29 cellular contexts compared by ENCODE assay signal in the genomic region with DNA sequence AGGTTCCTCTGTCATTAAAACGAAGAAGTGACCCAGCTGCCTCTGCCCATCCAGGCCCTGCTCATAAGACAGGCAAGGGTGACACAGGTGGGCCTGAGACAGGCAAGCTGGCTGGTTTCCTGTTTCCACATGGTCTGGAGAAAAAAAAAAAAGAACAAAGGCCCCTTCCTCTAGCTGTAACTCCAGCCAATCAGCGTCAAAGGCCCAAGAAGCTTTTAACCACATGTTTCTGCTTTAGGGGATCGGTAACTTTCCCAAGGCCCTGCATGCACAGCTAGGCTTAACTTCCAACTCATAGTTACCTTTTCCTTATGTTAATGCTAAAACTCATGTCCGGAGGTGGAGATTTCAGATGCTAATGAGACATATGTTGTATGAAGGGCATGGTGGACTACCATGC.
"Had no signal": no experiment of that assay in that cellular context is flagged by ENCODE, and none has a peak within 500 bp of the region (broad histone marks: within the 10 kb centered on the region; RNA-seq: fewer than 3 reads in every experiment).

No MANE protein-coding gene starts in this region.

- H3K36me3 Mint-ChIP-seq: immature natural killer cell; natural killer cell; stimulated activated naive B cell treated with anti-CD40 and anti-IgM and Interleukin-4, amounts not matched to agents 10 μg/mL and 1 μg/mL and 100 μg/mL, for 72 hours had no signal

- DNase-seq: cortex of kidney; effector CD8-positive, alpha-beta T cell; foreskin fibroblast; glutamatergic neuron; heart right ventricle; hippocampal formation; immature natural killer cell; islet precursor cell; kidney glomerular epithelial cell; left colon; left ventricle myocardium superior; lower lobe of right lung; natural killer cell; pancreas; right lobe of liver; small intestine; stimulated activated CD4-positive, alpha-beta T cell treated with anti-CD3 and anti-CD28 coated beads, Interleukin-15, amount 100 ng/mL, for 24 hours; stimulated activated CD4-positive, alpha-beta T cell treated with anti-CD3 and anti-CD28 coated beads, Interleukin-2, amount 100 ng/mL, for 48 hours; stimulated activated naive B cell treated with anti-CD40 and anti-IgM and Interleukin-4, amounts not matched to agents 10 μg/mL and 1 μg/mL and 100 μg/mL, for 72 hours; transverse colon; upper lobe of right lung; uterus had no signal

- H3K4me1 Mint-ChIP-seq: immature natural killer cell; natural killer cell; stimulated activated naive B cell treated with anti-CD40 and anti-IgM and Interleukin-4, amounts not matched to agents 10 μg/mL and 1 μg/mL and 100 μg/mL, for 72 hours had no signal

- ATAC-seq: esophagus mucosa; gastroesophageal sphincter; heart right ventricle; left colon; left ventricle myocardium superior; lower lobe of right lung; natural killer cell; pancreas; right lobe of liver; stimulated activated naive B cell treated with anti-CD40 and anti-IgM and Interleukin-4, amounts not matched to agents 10 μg/mL and 1 μg/mL and 100 μg/mL, for 72 hours; upper lobe of right lung had no signal

- H3K9me3 ChIP-seq: gastroesophageal sphincter, heart right ventricle, lower lobe of right lung, neutrophil, pancreas, right lobe of liver, thoracic aorta, transverse colon, upper lobe of right lung, uterus had no signal

- H3K4me1 ChIP-seq: gastroesophageal sphincter, heart right ventricle, lower lobe of right lung, pancreas, right lobe of liver, transverse colon, upper lobe of right lung, uterus had no signal

- H3K4me3 ChIP-seq: gastroesophageal sphincter, heart right ventricle, lower lobe of right lung, pancreas, right lobe of liver, thoracic aorta, transverse colon, upper lobe of right lung, uterus had no signal

- H3K4me3 Mint-ChIP-seq: endodermal cell; immature natural killer cell; natural killer cell; stimulated activated naive B cell treated with anti-CD40 and anti-IgM and Interleukin-4, amounts not matched to agents 10 μg/mL and 1 μg/mL and 100 μg/mL, for 72 hours; stimulated activated naive CD8-positive, alpha-beta T cell treated with anti-CD3 and anti-CD28 coated beads, Interleukin-15, Interleukin-2, amounts not matched to agents 100 ng/mL and 50 ng/mL, for 24 hours had no signal

- H3K27me3 ChIP-seq: pancreas, right lobe of liver, transverse colon, upper lobe of right lung, uterus had no signal

- H3K27ac Mint-ChIP-seq: endodermal cell; immature natural killer cell; natural killer cell; stimulated activated naive B cell treated with anti-CD40 and anti-IgM and Interleukin-4, amounts not matched to agents 10 μg/mL and 1 μg/mL and 100 μg/mL, for 72 hours; stimulated activated naive CD8-positive, alpha-beta T cell treated with anti-CD3 and anti-CD28 coated beads, Interleukin-15, Interleukin-2, amounts not matched to agents 100 ng/mL and 50 ng/mL, for 24 hours had no signal

- FAIRE-seq: pancreas, small intestine had no signal

- H3K9me3 Mint-ChIP-seq: endodermal cell; natural killer cell; stimulated activated naive B cell treated with anti-CD40 and anti-IgM and Interleukin-4, amounts not matched to agents 10 μg/mL and 1 μg/mL and 100 μg/mL, for 72 hours; stimulated activated naive CD8-positive, alpha-beta T cell treated with anti-CD3 and anti-CD28 coated beads, Interleukin-15, Interleukin-2, amounts not matched to agents 100 ng/mL and 50 ng/mL, for 24 hours had no signal

- H3K27ac ChIP-seq: epithelial cell of prostate, gastroesophageal sphincter, heart right ventricle, lower lobe of right lung, neutrophil, pancreas, right lobe of liver, thoracic aorta, transverse colon, upper lobe of right lung, uterus had no signal

- H3K36me3 ChIP-seq: gastroesophageal sphincter, heart right ventricle, lower lobe of right lung, neutrophil, pancreas, right lobe of liver, thoracic aorta, transverse colon, upper lobe of right lung, uterus had no signal

- H3K27me3 Mint-ChIP-seq: stimulated activated naive CD8-positive, alpha-beta T cell treated with anti-CD3 and anti-CD28 coated beads, Interleukin-15, Interleukin-2, amounts not matched to agents 100 ng/mL and 50 ng/mL, for 24 hours had no signal
